ENCODE assay signal across 8 cellular contexts in the genomic region with DNA sequence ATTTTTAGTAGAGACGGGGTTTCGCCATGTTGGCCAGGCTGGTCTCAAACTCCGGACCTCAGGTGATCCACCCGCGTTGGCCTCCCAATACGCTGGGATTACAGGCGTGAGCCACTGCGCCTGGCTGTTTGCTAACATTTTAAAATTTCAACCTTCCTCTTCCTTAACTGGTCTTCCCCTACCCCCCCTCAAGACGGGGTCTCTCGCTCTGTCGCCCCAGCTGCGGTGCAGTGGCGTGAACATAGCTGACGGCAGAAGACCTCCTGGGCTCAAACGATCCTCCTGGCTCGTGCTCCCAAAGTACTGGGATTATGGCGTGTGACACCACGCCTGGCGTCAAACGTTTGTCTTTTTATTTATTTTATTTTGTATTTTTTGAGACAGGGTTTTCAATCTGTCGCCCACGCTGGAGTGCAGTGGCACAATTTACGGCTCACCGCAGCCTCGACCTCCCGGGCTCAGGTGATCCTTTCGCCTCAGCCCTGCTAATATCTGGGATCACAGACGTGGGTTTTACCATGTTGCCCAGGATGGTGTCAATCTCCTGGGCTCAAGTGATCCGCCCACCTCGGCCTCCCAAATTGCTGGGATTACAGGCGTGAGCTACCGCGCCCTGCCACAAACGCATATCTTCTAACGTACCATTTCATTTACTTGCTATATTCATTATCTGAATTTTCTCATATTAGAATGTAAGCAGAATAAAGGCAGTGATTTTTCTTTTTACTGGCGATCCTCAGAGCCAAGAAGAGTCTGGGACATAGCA. TPM values are rescaled to one million over a fixed set of nuclear protein-coding genes. Genes with fewer than 3 reads are reported as not detected.
DNase-seq lines count a peak whose midpoint lies in the region; ATAC-seq, FAIRE-seq and TF ChIP-seq lines count a peak whose summit lies in the region.

No MANE protein-coding gene starts in this region.

- ATAC-seq in A549 (peak in 1 of 2 experiments; percentile 10; a peak in 3 of 6 replicates), body of pancreas (no peak), GM18909 (IDR thresholded peaks at IDR 0.05; ENCODE audit: poor library complexity, unreplicated experiment) (no peak), HG02885 (IDR thresholded peaks at IDR 0.05; ENCODE audit: poor library complexity, unreplicated experiment) (no peak)

- H3K4me1 ChIP-seq in A549 (peaks cover 11% of the 10 kb centered on the region; the same call in 1 of the 3 replicates), HUES64 (ENCODE audit: insufficient read depth, low read length) (peaks cover 14% of the 10 kb centered on the region), body of pancreas (peaks cover 15% of the 10 kb centered on the region), mesodermal cell (ENCODE audit: control insufficient read depth, insufficient read depth, low read length, poor library complexity, severe bottlenecking) (peaks cover 10% of the 10 kb centered on the region)

- TF ChIP-seq EP300 in A549 (IDR thresholded peaks at IDR 0.05), result no peak

- no peak for FAIRE-seq in A549 (lab: Jason Lieb, UNC)

- DNase-seq in A549 (ENCODE audit: low read depth in 1 of 2, low spot score in 1 of 2), result no peak
- DNase-seq in body of pancreas, result no peak
- no peak for DNase-seq in SKM-1 treated with dmso at 0.1 percent for 144 hours (lab: John Stamatoyannopoulos, UW; ENCODE audit: unreplicated experiment)
- no peak for DNase-seq in stimulated activated CD4-positive, alpha-beta T cell treated with anti-CD3 and anti-CD28 coated beads, Interleukin-15, amount 100 ng/mL, for 24 hours

- peak overlapping the region; percentile 96 for H3K9ac ChIP-seq in HUES64 (ENCODE audit: low read depth, low read length)

- intact Hi-C loops in body of pancreas (cut with DNase I), result no loop called here

- peak overlapping the region; percentile 81 for H3K4me2 ChIP-seq in A549

- POLR2A ChIA-PET in A549 (lab: Yijun Ruan, JAX), result interaction anchor here (1.0 to 2.3 kb wide), 2 partner anchors 57 to 381 kb away, joined by 3 to 13 read pairs; partner anchors contain the start of gene MSH6

- peaks cover 11% of the 10 kb centered on the region for H3K36me3 ChIP-seq in HUES64 (ENCODE audit: insufficient read depth, low read length)
- no peaks in the 10 kb centered on the region for H3K36me3 ChIP-seq in body of pancreas (replicated peaks in 1 of 2; ENCODE audit: insufficient read depth in 1 of 2, low read depth in 2 of 2)
- peaks cover 19% of the 10 kb centered on the region for H3K36me3 ChIP-seq in mesodermal cell (ENCODE audit: control insufficient read depth, insufficient read depth, low read length)

- H3K4me3 ChIP-seq in A549 (peak overlapping the region; percentile 83), HUES64 (ENCODE audit: low read length) (peak overlapping the region; percentile 91), body of pancreas (peak overlapping the region in 1 of 2 donors; percentile 86), mesodermal cell (ENCODE audit: extremely low read depth, insufficient read depth, low read length, poor library complexity, severe bottlenecking) (peak overlapping the region; percentile 86)

- no peak for TF ChIP-seq CTCF in A549 (IDR thresholded peaks at IDR 0.05)
- TF ChIP-seq CTCF in body of pancreas (IDR thresholded peaks at IDR 0.05), result no peak

- no peak for TF ChIP-seq RAD21 in A549 (conservative IDR thresholded peaks at IDR 0.05 in 1 of 2, IDR thresholded peaks at IDR 0.05 in 1 of 2)

- no peak for TF ChIP-seq POLR2A in A549 (IDR thresholded peaks at IDR 0.05; ENCODE audit: low read length)
- no peak for TF ChIP-seq POLR2A in body of pancreas (IDR thresholded peaks at IDR 0.05)

- 90% methylated on average over 36 of the region's 36 CpGs for WGBS in A549 (ENCODE audit: missing lambda C conversion rate)
- WGBS in HUES64, result 67% methylated on average over 36 of the region's 36 CpGs
- WGBS in body of pancreas, 2 donors, result 59% methylated on average over 36 of the region's 36 CpGs
- WGBS in mesodermal cell (ENCODE audit: insufficient coverage in 2 of 2), 2 experiments, result 82 to 84% methylated on average over 28 to 30 of the region's 36 CpGs

- peak overlapping the region; percentile 83 to 93 for H3K27ac ChIP-seq in A549
- peak overlapping the region; percentile 87 for H3K27ac ChIP-seq in HUES64 (ENCODE audit: low read depth, low read length)
- H3K27ac ChIP-seq in body of pancreas, result peak overlapping the region; percentile 37 to 81 (median 50)
- peak overlapping the region; percentile 13 for H3K27ac ChIP-seq in mesodermal cell (ENCODE audit: low read depth, low read length, severe bottlenecking)

- H3K9me3 ChIP-seq in A549 (no peaks in the 10 kb centered on the region), HUES64 (ENCODE audit: insufficient read depth, low read depth, low read length) (0 out of 2 replicates have a peak, but pooled peaks cover 3% of the 10 kb centered on the region), body of pancreas (no peaks in the 10 kb centered on the region), mesodermal cell (ENCODE audit: control insufficient read depth, low read length) (no peaks in the 10 kb centered on the region)

- CTCF ChIA-PET in A549 (lab: Yijun Ruan, JAX), result interaction anchor here (0.6 to 3.5 kb wide), 5 partner anchors 14 to 366 kb away, joined by 3 to 24 read pairs (median 6); no protein-coding TSS in a partner anchor

- H3K27me3 ChIP-seq in HUES64 (ENCODE audit: insufficient read depth, low read length) (no peaks in the 10 kb centered on the region), body of pancreas (no peaks in the 10 kb centered on the region)

TF ChIP-seq in A549, 52 proteins besides CTCF, POLR2A, EP300 and RAD21:
- TF ChIP-seq FOSL2 (IDR thresholded peaks at IDR 0.05), result no peak
- no peak for TF ChIP-seq FOSL2 (CRISPR knock-in tag; IDR thresholded peaks at IDR 0.05)
- TF ChIP-seq, protein P1, sequence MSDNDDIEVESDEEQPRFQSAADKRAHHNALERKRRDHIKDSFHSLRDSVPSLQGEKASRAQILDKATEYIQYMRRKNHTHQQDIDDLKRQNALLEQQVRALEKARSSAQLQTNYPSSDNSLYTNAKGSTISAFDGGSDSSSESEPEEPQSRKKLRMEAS (IDR thresholded peaks at IDR 0.05), result no peak
- no peak for TF ChIP-seq ZFP36 (IDR thresholded peaks at IDR 0.05; ENCODE audit: borderline replicate concordance, partially characterized antibody)
- no peak for TF ChIP-seq HOXA7 (CRISPR knock-in tag; IDR thresholded peaks at IDR 0.05)
- no peak for TF ChIP-seq JUN (IDR thresholded peaks at IDR 0.05)
- no peak for TF ChIP-seq SREBF2 (IDR thresholded peaks at IDR 0.05)
TF ChIP-seq in A549: peak in this region for 0.

RNA-seq across cellular contexts. Expression of gene MSH2, which starts 1.0 kb away (rescaled TPM):
- polyA plus RNA-seq in A549 (2011; rRNA removed) (46.2 and 59.0 TPM in 2 replicates), A549 (2017; fragmentation: RNase III; extraction: RNeasy Plus Mini Kit Qiagen cat#74134 plus additional on column Dnase treatment) (49.7 to 55.2 TPM (median 52.8 TPM) in 3 replicates)
- 20.1 and 21.3 TPM in 2 replicates for polyA plus RNA-seq in A549 (2012; cell fraction: cytosol; rRNA removed)
- 11.6 and 14.8 TPM in 2 replicates for polyA plus RNA-seq in A549 (2012; cell fraction: nucleus; rRNA removed)
- polyA minus RNA-seq in A549 (2011; rRNA and poly(A)+ RNA removed), result 17.1 and 20.8 TPM in 2 replicates
- 150 TPM for polyA plus RNA-seq in HUES64 (2013, experiment 1 of 2)
- 146 TPM for polyA plus RNA-seq in HUES64 (2013, experiment 2 of 2)
- total RNA-seq in body of pancreas, result 1 to 10 TPM; 9.9 TPM
- 37.9 TPM for polyA plus RNA-seq in mesodermal cell (2013, experiment 1 of 2)
- 42.7 TPM for polyA plus RNA-seq in mesodermal cell (2013, experiment 2 of 2)

RNA-seq across cellular contexts. Expression of gene EPCAM, which starts 32.9 kb away (rescaled TPM):
- polyA plus RNA-seq in A549 (2011; rRNA removed) (10.6 and 15.6 TPM in 2 replicates), A549 (2017; fragmentation: RNase III; extraction: RNeasy Plus Mini Kit Qiagen cat#74134 plus additional on column Dnase treatment) (4.1 to 5.4 TPM (median 4.8 TPM) in 3 replicates)
- polyA plus RNA-seq in A549 (2012; cell fraction: cytosol; rRNA removed), result 1.9 and 2.0 TPM in 2 replicates
- polyA plus RNA-seq in A549 (2012; cell fraction: nucleus; rRNA removed), result 1.4 and 1.5 TPM in 2 replicates
- polyA minus RNA-seq in A549 (2011; rRNA and poly(A)+ RNA removed), result 2.3 and 3.0 TPM in 2 replicates
- 189 TPM for polyA plus RNA-seq in HUES64 (2013, experiment 1 of 2)
- polyA plus RNA-seq in HUES64 (2013, experiment 2 of 2), result 170 TPM
- total RNA-seq in body of pancreas, result 10 to 100 TPM; 74.8 to 87.7 TPM
- 4.8 TPM for polyA plus RNA-seq in mesodermal cell (2013, experiment 1 of 2)
- 4.9 TPM for polyA plus RNA-seq in mesodermal cell (2013, experiment 2 of 2)

Comparison
In these comparisons a context has a peak if more than half of its experiments do, and no peak if none do; other contexts are left out.
1. H3K27ac ChIP-seq: peak in every context shown above with its lines; median percentile 88 in A549; 87 in HUES64; 50 in body of pancreas; 13 in mesodermal cell.